Comparison of ENCODE assay signal across 17 cellular contexts in genomic region chr12:43891856-43892574, GRCh38.
"Had no signal": no experiment of that assay in that cellular context is flagged by ENCODE, and none has a peak within 500 bp of the region (broad histone marks: within the 10 kb centered on the region; RNA-seq: fewer than 3 reads in every experiment).

No MANE protein-coding gene starts in this region.

- H3K9me3 ChIP-seq: thyroid gland had no signal

- H3K27ac ChIP-seq: epithelial cell of prostate, parathyroid adenoma, thyroid gland had no signal

- H3K36me3 ChIP-seq: thyroid gland had no signal

- H3K4me3 ChIP-seq: thyroid gland had no signal

- H3K9ac ChIP-seq: parathyroid adenoma had no signal

- H2AFZ ChIP-seq: parathyroid adenoma had no signal

- DNase-seq: activated CD4-positive, alpha-beta memory T cell treated with anti-CD3 and anti-CD28 coated beads, Interleukin-2, amount 10 ng/mL, durations not matched to agents 7 days and 5 days; activated CD4-positive, alpha-beta T cell treated with anti-CD3 and anti-CD28 coated beads for 48 hours; activated CD4-positive, CD25-positive, alpha-beta regulatory T cell; activated CD8-positive, alpha-beta memory T cell treated with anti-CD3 and anti-CD28 coated beads, Interleukin-2, amount 10 ng/mL, durations not matched to agents 7 days and 5 days; dermis blood vessel endothelial cell; effector memory CD8-positive, alpha-beta T cell; head of caudate nucleus; kidney glomerular epithelial cell; mesendoderm; natural killer cell; stimulated activated CD4-positive, alpha-beta T cell treated with anti-CD3 and anti-CD28 coated beads, Interleukin-2, amount 100 ng/mL, for 24 hours; stimulated activated naive CD4-positive, alpha-beta T cell treated with Interleukin-2 at 50 U/mL for 16 hours; T-helper 1 cell; T-helper 9 cell; thyroid gland had no signal

- H3K79me2 ChIP-seq: parathyroid adenoma had no signal

- ATAC-seq: activated CD8-positive, alpha-beta memory T cell treated with anti-CD3 and anti-CD28 coated beads, Interleukin-2, amount 10 ng/mL, durations not matched to agents 7 days and 5 days; effector memory CD8-positive, alpha-beta T cell; natural killer cell had no signal

- H3K27me3 ChIP-seq: thyroid gland had no signal
